1 cellular context compared by ENCODE assay signal in genomic region chr10:119596537-119597404, GRCh38.
TF ChIP-seq lines count a peak whose summit lies in the region.

Gene TIAL1, minus strand, starts transcription at chr10:119596964. Its CDS starts 499 bp downstream, at chr10:119596465.

TF ChIP-seq in K562, 482 proteins besides CTCF, POLR2A, EP300 and RAD21 (continued from another document and continues in another):
- TF ChIP-seq JUND (IDR thresholded peaks at IDR 0.05; ENCODE audit: borderline replicate concordance, low read depth, low read length) (0 out of 2 replicates have a peak, but pooled peaks have one; percentile 38), JUND (tag; IDR thresholded peaks at IDR 0.05; ENCODE audit: borderline replicate concordance, low read depth, low read length) (no peak; the same call in 2 of the 3 replicates), MYBL2 (IDR thresholded peaks at IDR 0.05; ENCODE audit: low read depth) (no peak), MYBL2 (CRISPR knock-in tag; IDR thresholded peaks at IDR 0.05; ENCODE audit: borderline replicate concordance) (no peak), CREB3L1 (IDR thresholded peaks at IDR 0.05; ENCODE audit: borderline replicate concordance, low read depth) (peak; percentile 77), ZBTB11 (CRISPR knock-in tag; IDR thresholded peaks at IDR 0.05) (peak in 1 of 3 experiments; percentile 95; a peak in 3 of 6 replicates), PML (IDR thresholded peaks at IDR 0.05; ENCODE audit: low read length) (peak; percentile 52; the same call in 1 of the 2 replicates), MYNN (IDR thresholded peaks at IDR 0.05) (no peak), MYNN (CRISPR knock-in tag; IDR thresholded peaks at IDR 0.05) (no peak), ZNF395 (CRISPR knock-in tag; IDR thresholded peaks at IDR 0.05) (0 out of 2 replicates have a peak, but pooled peaks have one; percentile 25), ZBTB49 (CRISPR knock-in tag; IDR thresholded peaks at IDR 0.05; ENCODE audit: borderline replicate concordance) (no peak), NFIC (IDR thresholded peaks at IDR 0.05) (peak; percentile 5; the same call in 1 of the 2 replicates), TAF9B (IDR thresholded peaks at IDR 0.05; ENCODE audit: partially characterized antibody) (peak; percentile 52), OTX1 (CRISPR knock-in tag; IDR thresholded peaks at IDR 0.05) (no peak), EGR1 (conservative IDR thresholded peaks at IDR 0.05) (peak; percentile 62), CREM (IDR thresholded peaks at IDR 0.05; ENCODE audit: low read depth) (peak; percentile 84), SMAD4 (CRISPR knock-in tag; conservative IDR thresholded peaks at IDR 0.05) (peak; percentile 26; the same call in 1 of the 2 replicates), PRDM10 (IDR thresholded peaks at IDR 0.05; ENCODE audit: partially characterized antibody) (peak; percentile 78), SAFB2 (IDR thresholded peaks at IDR 0.05; ENCODE audit: borderline replicate concordance, low read depth, low read length, severe bottlenecking) (no peak), ZFX (CRISPR knock-in tag; IDR thresholded peaks at IDR 0.05) (peak; percentile 90), SIX5 (IDR thresholded peaks at IDR 0.05; ENCODE audit: borderline replicate concordance in 1 of 2, insufficient read depth in 1 of 2, low read depth in 1 of 2, low read length in 2 of 2) (peak; percentile 49 to 64; a peak in 2 of 4 replicates), RBM39 (optimal IDR thresholded peaks at IDR 0.05; ENCODE audit: low read depth, low read length) (no peak), ZNF354B (CRISPR knock-in tag; IDR thresholded peaks at IDR 0.05) (no peak), SUPT5H (IDR thresholded peaks at IDR 0.05) (peak; percentile 86), ZNF511 (CRISPR knock-in tag; IDR thresholded peaks at IDR 0.05) (peak; percentile 72), ASH1L (IDR thresholded peaks at IDR 0.05; ENCODE audit: borderline replicate concordance, low read depth, partially characterized antibody) (peak; percentile 52), CHD7 (IDR thresholded peaks at IDR 0.05; ENCODE audit: low read depth, low read length) (no peak), USF1 (CRISPR knock-in tag; IDR thresholded peaks at IDR 0.05) (no peak), ELF1 (tag; IDR thresholded peaks at IDR 0.05) (peak; percentile 93)
